1 cellular context compared by ENCODE assay signal in the genomic region with DNA sequence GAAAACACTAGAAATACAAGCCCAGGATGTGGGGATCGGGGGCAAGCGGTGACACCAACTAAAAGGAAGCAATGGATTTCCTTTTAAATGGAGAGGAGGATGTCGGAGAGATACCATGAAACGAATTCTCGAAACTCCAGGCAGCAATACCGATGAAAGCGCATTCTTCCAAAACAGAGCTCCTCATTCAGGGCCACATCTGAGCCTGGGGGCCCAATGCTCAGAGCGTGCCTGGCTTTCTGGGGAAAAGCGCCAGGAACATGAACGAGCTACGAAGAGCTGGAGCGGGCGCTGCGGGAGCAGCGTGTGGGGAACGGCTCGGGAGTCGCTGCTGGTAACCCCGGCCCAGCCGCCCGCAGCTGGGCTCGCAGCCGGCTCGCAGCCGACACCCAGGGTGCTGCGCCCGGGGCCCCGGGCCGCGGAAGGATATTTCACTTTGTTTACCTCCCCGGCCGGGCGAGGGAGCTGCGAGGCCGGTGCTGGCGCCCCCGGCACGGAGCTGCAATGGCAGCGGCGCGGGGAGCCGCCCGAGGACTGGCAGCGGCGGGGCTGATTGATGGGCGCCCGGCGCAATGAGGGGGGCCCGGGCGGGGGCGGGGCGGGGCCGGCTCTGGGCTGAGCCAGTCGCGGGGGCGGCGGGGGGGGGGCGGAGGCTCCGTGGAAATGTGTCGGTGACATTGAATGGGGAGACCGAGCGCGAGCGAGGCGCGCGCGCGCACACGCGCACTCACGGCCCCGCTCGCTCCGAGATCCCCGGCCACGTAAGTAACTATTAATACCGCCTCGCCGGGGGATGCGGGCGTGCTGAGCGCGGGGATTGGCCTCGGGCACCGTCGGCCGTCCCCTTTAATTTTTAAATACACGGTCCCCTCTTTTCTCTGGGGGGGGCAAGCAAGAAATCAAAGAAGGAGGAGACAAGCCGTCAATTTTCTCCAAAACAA.
TF ChIP-seq lines count a peak whose summit lies in the region.

TRIB2 (plus strand) TSS at position 687 of the 941 bp plus-strand sequence. CDS start 1,372 bp downstream, outside the sequence.

TF ChIP-seq in GM12878, 131 proteins besides CTCF, POLR2A, EP300 and RAD21 (continued from another document):
- no peak for TF ChIP-seq ZSCAN29 (IDR thresholded peaks at IDR 0.05)
- TF ChIP-seq POU2F2 (IDR thresholded peaks at IDR 0.05; ENCODE audit: borderline replicate concordance, low read depth, low read length), result peak; percentile 11; the same call in 1 of the 3 replicates
- peak; percentile 68; the same call in 1 of the 2 replicates for TF ChIP-seq LARP7 (IDR thresholded peaks at IDR 0.05)
- TF ChIP-seq GATAD2B (conservative IDR thresholded peaks at IDR 0.05; ENCODE audit: low read depth), result peak; percentile 49; the same call in 1 of the 2 replicates
- TF ChIP-seq PRDM15 (CRISPR knock-in tag; IDR thresholded peaks at IDR 0.05), result no peak
- no peak for TF ChIP-seq SREBF2 (IDR thresholded peaks at IDR 0.05; ENCODE audit: low read length)
- TF ChIP-seq, protein P1, sequence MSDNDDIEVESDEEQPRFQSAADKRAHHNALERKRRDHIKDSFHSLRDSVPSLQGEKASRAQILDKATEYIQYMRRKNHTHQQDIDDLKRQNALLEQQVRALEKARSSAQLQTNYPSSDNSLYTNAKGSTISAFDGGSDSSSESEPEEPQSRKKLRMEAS (IDR thresholded peaks at IDR 0.05; ENCODE audit: low read depth, low read length), result peak; percentile 4; the same call in 1 of the 2 replicates
- peak; percentile 82 for TF ChIP-seq YY1 (IDR thresholded peaks at IDR 0.05; ENCODE audit: low read depth, low read length)
- TF ChIP-seq NFIC (IDR thresholded peaks at IDR 0.05; ENCODE audit: low read depth, low read length), result no peak
- TF ChIP-seq, protein P2, sequence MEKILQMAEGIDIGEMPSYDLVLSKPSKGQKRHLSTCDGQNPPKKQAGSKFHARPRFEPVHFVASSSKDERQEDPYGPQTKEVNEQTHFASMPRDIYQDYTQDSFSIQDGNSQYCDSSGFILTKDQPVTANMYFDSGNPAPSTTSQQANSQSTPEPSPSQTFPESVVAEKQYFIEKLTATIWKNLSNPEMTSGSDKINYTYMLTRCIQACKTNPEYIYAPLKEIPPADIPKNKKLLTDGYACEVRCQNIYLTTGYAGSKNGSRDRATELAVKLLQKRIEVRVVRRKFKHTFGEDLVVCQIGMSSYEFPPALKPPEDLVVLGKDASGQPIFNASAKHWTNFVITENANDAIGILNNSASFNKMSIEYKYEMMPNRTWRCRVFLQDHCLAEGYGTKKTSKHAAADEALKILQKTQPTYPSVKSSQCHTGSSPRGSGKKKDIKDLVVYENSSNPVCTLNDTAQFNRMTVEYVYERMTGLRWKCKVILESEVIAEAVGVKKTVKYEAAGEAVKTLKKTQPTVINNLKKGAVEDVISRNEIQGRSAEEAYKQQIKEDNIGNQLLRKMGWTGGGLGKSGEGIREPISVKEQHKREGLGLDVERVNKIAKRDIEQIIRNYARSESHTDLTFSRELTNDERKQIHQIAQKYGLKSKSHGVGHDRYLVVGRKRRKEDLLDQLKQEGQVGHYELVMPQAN (conservative IDR thresholded peaks at IDR 0.05), result peak; percentile 17; the same call in 1 of the 2 replicates
- TF ChIP-seq, protein P3, sequence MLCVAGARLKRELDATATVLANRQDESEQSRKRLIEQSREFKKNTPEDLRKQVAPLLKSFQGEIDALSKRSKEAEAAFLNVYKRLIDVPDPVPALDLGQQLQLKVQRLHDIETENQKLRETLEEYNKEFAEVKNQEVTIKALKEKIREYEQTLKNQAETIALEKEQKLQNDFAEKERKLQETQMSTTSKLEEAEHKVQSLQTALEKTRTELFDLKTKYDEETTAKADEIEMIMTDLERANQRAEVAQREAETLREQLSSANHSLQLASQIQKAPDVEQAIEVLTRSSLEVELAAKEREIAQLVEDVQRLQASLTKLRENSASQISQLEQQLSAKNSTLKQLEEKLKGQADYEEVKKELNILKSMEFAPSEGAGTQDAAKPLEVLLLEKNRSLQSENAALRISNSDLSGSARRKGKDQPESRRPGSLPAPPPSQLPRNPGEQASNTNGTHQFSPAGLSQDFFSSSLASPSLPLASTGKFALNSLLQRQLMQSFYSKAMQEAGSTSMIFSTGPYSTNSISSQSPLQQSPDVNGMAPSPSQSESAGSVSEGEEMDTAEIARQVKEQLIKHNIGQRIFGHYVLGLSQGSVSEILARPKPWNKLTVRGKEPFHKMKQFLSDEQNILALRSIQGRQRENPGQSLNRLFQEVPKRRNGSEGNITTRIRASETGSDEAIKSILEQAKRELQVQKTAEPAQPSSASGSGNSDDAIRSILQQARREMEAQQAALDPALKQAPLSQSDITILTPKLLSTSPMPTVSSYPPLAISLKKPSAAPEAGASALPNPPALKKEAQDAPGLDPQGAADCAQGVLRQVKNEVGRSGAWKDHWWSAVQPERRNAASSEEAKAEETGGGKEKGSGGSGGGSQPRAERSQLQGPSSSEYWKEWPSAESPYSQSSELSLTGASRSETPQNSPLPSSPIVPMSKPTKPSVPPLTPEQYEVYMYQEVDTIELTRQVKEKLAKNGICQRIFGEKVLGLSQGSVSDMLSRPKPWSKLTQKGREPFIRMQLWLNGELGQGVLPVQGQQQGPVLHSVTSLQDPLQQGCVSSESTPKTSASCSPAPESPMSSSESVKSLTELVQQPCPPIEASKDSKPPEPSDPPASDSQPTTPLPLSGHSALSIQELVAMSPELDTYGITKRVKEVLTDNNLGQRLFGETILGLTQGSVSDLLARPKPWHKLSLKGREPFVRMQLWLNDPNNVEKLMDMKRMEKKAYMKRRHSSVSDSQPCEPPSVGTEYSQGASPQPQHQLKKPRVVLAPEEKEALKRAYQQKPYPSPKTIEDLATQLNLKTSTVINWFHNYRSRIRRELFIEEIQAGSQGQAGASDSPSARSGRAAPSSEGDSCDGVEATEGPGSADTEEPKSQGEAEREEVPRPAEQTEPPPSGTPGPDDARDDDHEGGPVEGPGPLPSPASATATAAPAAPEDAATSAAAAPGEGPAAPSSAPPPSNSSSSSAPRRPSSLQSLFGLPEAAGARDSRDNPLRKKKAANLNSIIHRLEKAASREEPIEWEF (IDR thresholded peaks at IDR 0.05; ENCODE audit: insufficient replicate concordance, low read depth, low read length), result no peak
- no peak for TF ChIP-seq KLF5 (IDR thresholded peaks at IDR 0.05; ENCODE audit: partially characterized antibody)
- TF ChIP-seq NBN (IDR thresholded peaks at IDR 0.05), result peak; percentile 20; the same call in 1 of the 2 replicates
- peak; percentile 88 for TF ChIP-seq PKNOX1 (IDR thresholded peaks at IDR 0.05)
- TF ChIP-seq CHD4 (IDR thresholded peaks at IDR 0.05), result no peak
- TF ChIP-seq EED (IDR thresholded peaks at IDR 0.05; ENCODE audit: low read depth), result peak; percentile 33; the same call in 1 of the 2 replicates
- no peak for TF ChIP-seq MXI1 (IDR thresholded peaks at IDR 0.05; ENCODE audit: low read depth, low read length)
- no peak for TF ChIP-seq MTA2 (IDR thresholded peaks at IDR 0.05; ENCODE audit: low read depth)
- TF ChIP-seq ZBTB40 (IDR thresholded peaks at IDR 0.05; ENCODE audit: borderline replicate concordance), result no peak
- 0 out of 2 replicates have a peak, but pooled peaks have one; percentile 8 for TF ChIP-seq IRF4 (IDR thresholded peaks at IDR 0.05; ENCODE audit: low read depth, low read length)
- TF ChIP-seq SIX5 (IDR thresholded peaks at IDR 0.05; ENCODE audit: low read depth, low read length, severe bottlenecking), result no peak
- peak; percentile 47; the same call in 1 of the 2 replicates for TF ChIP-seq SMARCA5 (IDR thresholded peaks at IDR 0.05)
- TF ChIP-seq TCF12 (IDR thresholded peaks at IDR 0.05; ENCODE audit: low read depth, low read length), result 0 out of 2 replicates have a peak, but pooled peaks have one; percentile 41
- TF ChIP-seq EGR1 (IDR thresholded peaks at IDR 0.05; ENCODE audit: borderline replicate concordance in 1 of 2, low read depth in 2 of 2, low read length in 2 of 2), result no peak; a peak in 1 of 3 replicates
- TF ChIP-seq PBX3 (IDR thresholded peaks at IDR 0.05; ENCODE audit: insufficient replicate concordance, low read depth, low read length), result peak; percentile 91
- peak; percentile 30; the same call in 1 of the 2 replicates for TF ChIP-seq BMI1 (IDR thresholded peaks at IDR 0.05; ENCODE audit: borderline replicate concordance)
